In genomic region chr2:218367415-218368149, GRCh38 we compare ENCODE assay signal across 1 cellular context.
TF ChIP-seq lines count a peak whose summit lies in the region.

No MANE protein-coding gene starts in this region.

TF ChIP-seq in K562, 482 proteins besides CTCF, POLR2A, EP300 and RAD21 (continues in another document):
- TF ChIP-seq ZNF592 (IDR thresholded peaks at IDR 0.05): peak; percentile 65; the same call in 1 of the 2 replicates
- TF ChIP-seq TBP (optimal IDR thresholded peaks at IDR 0.05; ENCODE audit: low read depth, low read length): peak; percentile 50
- peak; percentile 71 for TF ChIP-seq CXXC5 (CRISPR knock-in tag; IDR thresholded peaks at IDR 0.05)
- TF ChIP-seq ILF3 (IDR thresholded peaks at IDR 0.05; ENCODE audit: borderline replicate concordance): no peak; the same call in 1 of the 2 replicates
- no peak for TF ChIP-seq ZNF184 (CRISPR knock-in tag; IDR thresholded peaks at IDR 0.05)
- TF ChIP-seq UBTF (IDR thresholded peaks at IDR 0.05; ENCODE audit: borderline replicate concordance in 1 of 2, low read depth in 2 of 2, low read length in 2 of 2): peak in 1 of 2 experiments; percentile 85; a peak in 2 of 4 replicates
- no peak for TF ChIP-seq MCM7 (IDR thresholded peaks at IDR 0.05)
- no peak for TF ChIP-seq TCF15 (CRISPR knock-in tag; IDR thresholded peaks at IDR 0.05)
- TF ChIP-seq ZBTB11 (CRISPR knock-in tag; IDR thresholded peaks at IDR 0.05): peak in 2 of 3 experiments; percentile 37 to 84; a peak in 2 of 6 replicates
- peak; percentile 97 for TF ChIP-seq POLR2G (IDR thresholded peaks at IDR 0.05; ENCODE audit: low read depth, low read length)
- peak; percentile 65 for TF ChIP-seq ZNF511 (CRISPR knock-in tag; IDR thresholded peaks at IDR 0.05)
- no peak for TF ChIP-seq ZNF717 (CRISPR knock-in tag; IDR thresholded peaks at IDR 0.05)
- TF ChIP-seq RAD51 (IDR thresholded peaks at IDR 0.05; ENCODE audit: borderline replicate concordance, low read depth): no peak
- no peak for TF ChIP-seq ARID3B (CRISPR knock-in tag; IDR thresholded peaks at IDR 0.05; ENCODE audit: borderline replicate concordance)
- no peak for TF ChIP-seq ZNF583 (CRISPR knock-in tag; IDR thresholded peaks at IDR 0.05)
- peak in 1 of 2 experiments; percentile 55; a peak in 1 of 4 replicates for TF ChIP-seq ZNF639 (CRISPR knock-in tag; conservative IDR thresholded peaks at IDR 0.05 in 1 of 2, IDR thresholded peaks at IDR 0.05 in 1 of 2)
- no peak; the same call in 1 of the 2 replicates for TF ChIP-seq ATF4 (CRISPR knock-in tag; IDR thresholded peaks at IDR 0.05)
- TF ChIP-seq FOXP1 (CRISPR knock-in tag; IDR thresholded peaks at IDR 0.05): peak; percentile 85; the same call in 1 of the 2 replicates
- no peak for TF ChIP-seq ZNF324 (CRISPR knock-in tag; IDR thresholded peaks at IDR 0.05)
- peak; percentile 51; the same call in 1 of the 2 replicates for TF ChIP-seq GATAD2B (IDR thresholded peaks at IDR 0.05; ENCODE audit: borderline replicate concordance)
- TF ChIP-seq VEZF1 (CRISPR knock-in tag; IDR thresholded peaks at IDR 0.05): peak; percentile 65
- peak; percentile 80 for TF ChIP-seq GABPA (tag; conservative IDR thresholded peaks at IDR 0.05; ENCODE audit: low read depth)
- TF ChIP-seq ZKSCAN3 (CRISPR knock-in tag; IDR thresholded peaks at IDR 0.05): no peak
- TF ChIP-seq HIVEP1 (CRISPR knock-in tag; IDR thresholded peaks at IDR 0.05): no peak
- TF ChIP-seq SP1 (CRISPR knock-in tag; IDR thresholded peaks at IDR 0.05): peak; percentile 82
- no peak for TF ChIP-seq ZBTB17 (CRISPR knock-in tag; IDR thresholded peaks at IDR 0.05)
- no peak for TF ChIP-seq TEAD1 (CRISPR knock-in tag; IDR thresholded peaks at IDR 0.05)
- TF ChIP-seq TAF9B (IDR thresholded peaks at IDR 0.05; ENCODE audit: partially characterized antibody): peak; percentile 67
- TF ChIP-seq LARP7 (IDR thresholded peaks at IDR 0.05): no peak
- no peak for TF ChIP-seq MXD1 (CRISPR knock-in tag; IDR thresholded peaks at IDR 0.05; ENCODE audit: borderline replicate concordance, poor library complexity, severe bottlenecking)
- no peak for TF ChIP-seq ETS2 (tag; IDR thresholded peaks at IDR 0.05; ENCODE audit: borderline replicate concordance, poor library complexity, severe bottlenecking)
- no peak for TF ChIP-seq NEUROD1 (IDR thresholded peaks at IDR 0.05; ENCODE audit: borderline replicate concordance, low read depth, low read length, partially characterized antibody)
- no peak for TF ChIP-seq NCOA1 (IDR thresholded peaks at IDR 0.05; ENCODE audit: low read depth)
- TF ChIP-seq ZNF586 (CRISPR knock-in tag; conservative IDR thresholded peaks at IDR 0.05): no peak
- TF ChIP-seq POLR2H (tag; IDR thresholded peaks at IDR 0.05; ENCODE audit: low read depth): peak; percentile 85
- no peak for TF ChIP-seq CHD2 (IDR thresholded peaks at IDR 0.05; ENCODE audit: low read depth, low read length)
- no peak for TF ChIP-seq ZNF263 (CRISPR knock-in tag; IDR thresholded peaks at IDR 0.05; ENCODE audit: borderline replicate concordance)
- TF ChIP-seq GTF2F1 (IDR thresholded peaks at IDR 0.05; ENCODE audit: low read depth, low read length): peak; percentile 46; the same call in 1 of the 2 replicates
- peak; percentile 75 for TF ChIP-seq MAX (CRISPR knock-in tag; IDR thresholded peaks at IDR 0.05)
- no peak for TF ChIP-seq NR2F6 (CRISPR knock-in tag; IDR thresholded peaks at IDR 0.05)
- TF ChIP-seq MNT (conservative IDR thresholded peaks at IDR 0.05): peak; percentile 30 to 67; a peak in 2 of 4 replicates
- 0 out of 4 replicates have a peak, but pooled peaks of 1 of the 2 experiments have one; percentile 36 for TF ChIP-seq FOXA3 (CRISPR knock-in tag; conservative IDR thresholded peaks at IDR 0.05 in 1 of 2, IDR thresholded peaks at IDR 0.05 in 1 of 2)
